ENCODE assay signal across 8 cellular contexts in the genomic region with DNA sequence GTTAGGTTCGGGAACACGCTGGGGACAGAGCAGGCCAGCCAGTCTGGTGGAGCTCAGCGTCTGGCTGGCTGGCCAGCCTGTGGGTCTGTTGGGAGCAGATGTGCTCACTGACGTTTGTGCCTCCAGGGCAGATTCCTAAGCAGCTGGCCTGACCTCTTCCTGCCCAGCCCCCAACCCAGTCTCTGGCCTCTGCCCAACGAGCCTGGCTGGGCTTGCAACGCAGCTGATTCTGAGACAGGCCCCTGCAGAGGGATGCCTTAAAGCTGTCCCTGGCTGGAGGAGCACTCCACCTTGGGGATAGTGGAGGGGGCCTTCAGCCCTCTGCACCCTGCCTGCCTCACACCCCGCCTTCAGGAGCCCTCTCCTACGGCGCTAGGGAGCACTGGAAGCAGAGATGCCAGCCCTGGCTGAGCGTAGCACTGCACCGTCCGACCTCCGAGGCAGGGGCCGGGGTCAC. TPM values are rescaled to one million over a fixed set of nuclear protein-coding genes. Genes with fewer than 3 reads are reported as not detected.
DNase-seq lines count a peak whose midpoint lies in the region; TF ChIP-seq lines count a peak whose summit lies in the region.
"Had no signal": no experiment of that assay in that cellular context is flagged by ENCODE, and none has a peak within 500 bp of the region (broad histone marks: within the 10 kb centered on the region; RNA-seq: fewer than 3 reads in every experiment).

No MANE protein-coding gene starts in this region.

- TF ChIP-seq EP300 in stomach (IDR thresholded peaks at IDR 0.05) = peak; percentile 21

- peak; percentile 17 for DNase-seq in HT1080 (ENCODE audit: low read depth)
- DNase-seq in astrocyte of the hippocampus (ENCODE audit: low read depth, low spot score) = peak; percentile 55
- peak; percentile 82 for DNase-seq in iPS-NIHi11 (ENCODE audit: low spot score)
- no peak for DNase-seq in stomach
- no peak for DNase-seq in NOMO-1 (lab: John Stamatoyannopoulos, UW; ENCODE audit: unreplicated experiment in 2 of 2)
- no peak for DNase-seq in prostate gland (ENCODE audit: low spot score)
- DNase-seq in GM19240 (ENCODE audit: insufficient read length, low spot score) = no peak
- DNase-seq: T-helper 9 cell had no signal

- peaks cover 21 to 63% (median 58%) of the 10 kb centered on the region in 4 donors for H3K36me3 ChIP-seq in stomach
- H3K36me3 ChIP-seq in prostate gland = no peaks in the 10 kb centered on the region

- TF ChIP-seq CTCF in stomach (IDR thresholded peaks at IDR 0.05) (no peak), prostate gland (IDR thresholded peaks at IDR 0.05) (no peak)

- whole genome bisulfite sequencing in stomach, 5 donors = 53 to 72% (median 64%) methylated on average over 7 to 14 of the region's 14 CpGs
- WGBS in prostate gland = 52% methylated on average over 14 of the region's 14 CpGs

- intact Hi-C loops in stomach (cut with DNase I; ENCODE audit: low total_unique reads) (no loop called here), prostate gland (cut with DNase I) (no loop called here)

- no peaks in the 10 kb centered on the region for H3K9me3 ChIP-seq in stomach
- H3K9me3 ChIP-seq in prostate gland = no peaks in the 10 kb centered on the region

- no peak overlapping the region for H3K4me3 ChIP-seq in stomach
- no peak overlapping the region for H3K4me3 ChIP-seq in prostate gland

- peak overlapping the region in 3 of 5 donors; percentile 5 to 53 (median 23) for H3K27ac ChIP-seq in stomach
- H3K27ac ChIP-seq in prostate gland = no peak overlapping the region

- H3K4me1 ChIP-seq in stomach (peaks cover 23 to 92% (median 48%) of the 10 kb centered on the region in 4 donors), prostate gland (replicated peaks) (no peaks in the 10 kb centered on the region)

- H3K27me3 ChIP-seq in stomach (no peaks in the 10 kb centered on the region), prostate gland (replicated peaks; ENCODE audit: insufficient read depth) (no peaks in the 10 kb centered on the region)

- TF ChIP-seq POLR2A in stomach (IDR thresholded peaks at IDR 0.05) (no peak), prostate gland (IDR thresholded peaks at IDR 0.05) (no peak)

RNA-seq across cellular contexts. Expression of gene KLF13, which starts 46.0 kb away (rescaled TPM):
- 8.2 and 10.5 TPM in 2 replicates for total RNA-seq in HT1080 (2014; rRNA removed; shearing (Covaris generic))
- polyA plus RNA-seq in HT1080 (2015; cell fraction: cytosol; rRNA removed) = 14.3 and 15.2 TPM in 2 replicates
- polyA plus RNA-seq in HT1080 (2015; cell fraction: nucleus; rRNA removed) = 8.1 and 14.3 TPM in 2 replicates
- 10 to 100 TPM in 4 of 5 donors, 1 to 10 TPM in 1; 9.3 to 74.0 (median 38.8) TPM for total RNA-seq in stomach
- polyA plus RNA-seq in stomach = 10 to 100 TPM; 23.0 to 30.7 (median 24.3) TPM
- total RNA-seq in prostate gland = 10 to 100 TPM; 16.6 to 56.5 TPM

Comparison
In these comparisons a context has a peak if more than half of its experiments do, and no peak if none do; other contexts are left out.
1. DNase-seq: peak in HT1080 (single experiment), astrocyte of the hippocampus (single experiment) and iPS-NIHi11 (single experiment); none in stomach (single experiment), NOMO-1 (0 of 2), prostate gland (single experiment) and GM19240 (single experiment).
2. H3K27ac ChIP-seq: peak in stomach (3 of 5); none in prostate gland (0 of 2).